21 cellular contexts compared by ENCODE assay signal in the genomic region with DNA sequence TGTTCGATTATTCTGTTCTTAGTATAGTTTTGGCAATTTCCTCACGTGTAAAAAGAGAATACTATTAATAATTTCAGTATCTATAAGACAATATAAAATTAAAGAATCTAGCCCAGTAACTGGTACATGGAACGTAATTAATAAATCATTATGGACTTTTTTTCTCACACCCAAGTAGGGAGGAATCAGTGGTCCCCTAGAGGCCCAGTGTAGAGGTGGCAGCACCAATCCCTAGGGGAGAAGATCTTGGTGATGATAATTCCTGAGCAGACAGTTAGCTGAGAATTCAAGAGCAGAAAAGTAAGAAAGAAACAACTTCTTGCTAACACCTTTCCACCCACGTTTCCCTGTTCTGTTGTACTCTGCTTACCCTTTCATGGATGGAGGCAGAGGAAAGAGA. TPM values are rescaled to one million over a fixed set of nuclear protein-coding genes. Genes with fewer than 3 reads are reported as not detected.
"Had no signal": no experiment of that assay in that cellular context is flagged by ENCODE, and none has a peak within 500 bp of the region (broad histone marks: within the 10 kb centered on the region; RNA-seq: fewer than 3 reads in every experiment).

No MANE protein-coding gene starts in this region.

- H3K79me2 ChIP-seq: hepatocyte had no signal

- DNase-seq: activated B cell treated with CpG ODN at 0.5 μM for 24 hours; activated CD4-positive, alpha-beta T cell treated with anti-CD3 and anti-CD28 coated beads, Interleukin-2, amount 10 ng/mL, durations not matched to agents 24 days and 14 days; activated CD8-positive, alpha-beta memory T cell treated with anti-CD3 and anti-CD28 coated beads, Interleukin-2, amount 50 U/mL, for 48 hours; activated gamma-delta T cell; activated T-cell treated with anti-CD3 and anti-CD28 coated beads, Interleukin-2, amount 50 U/mL, for 72 hours; islet precursor cell; naive B cell; pancreas; retina; stimulated activated CD4-positive, alpha-beta T cell treated with anti-CD3 and anti-CD28 coated beads, Interleukin-15, amount 100 ng/mL, for 24 hours; stimulated activated CD4-positive, alpha-beta T cell treated with anti-CD3 and anti-CD28 coated beads, Interleukin-4, amount 100 ng/mL, for 24 hours; stimulated activated naive CD4-positive, alpha-beta T cell; tibial artery had no signal

- H3K27ac ChIP-seq: hepatocyte, pancreas, tibial artery, vagina had no signal

- ATAC-seq: activated naive CD4-positive, alpha-beta T cell treated with anti-CD3 and anti-CD28 coated beads, Interleukin-2, amount 50 U/mL, for 72 hours; activated T-cell treated with anti-CD3 and anti-CD28 coated beads, Interleukin-2, amount 50 U/mL, for 72 hours; esophagus mucosa; left lobe of liver; pancreas had no signal

- H2AFZ ChIP-seq: hepatocyte had no signal

- H3K4me3 ChIP-seq: hepatocyte, pancreas, tibial artery, vagina had no signal

- H3K27me3 ChIP-seq: hepatocyte, pancreas, tibial artery, vagina had no signal

- FAIRE-seq: colon, endometrium, pancreas had no signal

- H3K9me3 ChIP-seq: pancreas, tibial artery, vagina had no signal

- H3K36me3 ChIP-seq: pancreas, tibial artery, vagina had no signal

- H3K4me2 ChIP-seq: hepatocyte had no signal

- H3K4me1 ChIP-seq: pancreas, tibial artery, vagina had no signal

RNA-seq across cellular contexts. Expression of a gene that starts 19.7 kb away (rescaled TPM):
- total RNA-seq: activated B cell treated with CpG ODN at 0.5 μM for 24 hours; activated CD4-positive, alpha-beta T cell treated with anti-CD3 and anti-CD28 coated beads, Interleukin-2, amount 10 ng/mL, durations not matched to agents 24 days and 14 days; activated naive CD4-positive, alpha-beta T cell treated with anti-CD3 and anti-CD28 coated beads, Interleukin-2, amount 50 U/mL, for 72 hours; activated T-cell treated with anti-CD3 and anti-CD28 coated beads, Interleukin-2, amount 50 U/mL, for 72 hours; mononuclear cell had no signal
- polyA plus RNA-seq: hepatocyte had no signal

RNA-seq across cellular contexts. Expression of a gene that starts 42.1 kb away (rescaled TPM):
- total RNA-seq: vagina had no signal
